1 cellular context compared by ENCODE assay signal in the genomic region with DNA sequence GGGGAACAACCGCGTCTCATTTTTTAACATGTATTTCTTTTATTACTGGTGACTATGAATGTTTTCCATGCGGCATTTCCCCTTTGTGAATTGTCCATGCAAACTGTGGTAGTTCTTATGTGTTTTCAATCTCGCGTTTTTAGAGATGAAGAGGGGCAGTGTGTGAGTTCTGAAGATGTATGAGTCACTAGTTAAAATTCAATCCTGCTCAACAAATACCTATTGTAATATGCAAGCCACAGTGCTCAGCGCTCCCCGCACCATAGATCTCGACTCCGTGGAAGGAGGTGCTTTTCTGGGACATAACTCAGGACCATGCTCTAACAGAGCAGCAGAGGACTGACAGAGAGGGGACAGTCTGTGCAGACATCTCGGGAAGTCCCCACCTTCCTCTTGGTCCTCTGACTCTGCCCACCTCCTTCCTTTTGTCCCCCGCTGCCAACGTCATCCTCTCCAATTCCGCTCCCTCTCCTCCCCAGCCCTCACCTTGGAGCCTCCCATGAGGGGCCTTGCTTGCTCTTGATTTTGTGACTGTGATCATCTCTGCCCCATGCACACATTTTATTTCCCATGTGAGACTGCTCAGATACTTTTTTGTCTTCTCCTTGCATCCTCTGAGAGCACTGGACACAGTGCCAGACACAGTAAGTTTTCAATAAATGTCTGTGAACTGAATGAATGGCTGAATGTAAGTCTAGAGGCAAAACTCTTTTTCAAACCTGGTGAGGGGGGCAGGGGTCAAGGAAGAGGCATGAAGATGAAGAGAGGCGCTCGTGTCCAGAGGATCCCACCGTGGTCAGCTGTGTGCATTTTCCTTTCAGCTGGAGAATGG.
TF ChIP-seq lines count a peak whose summit lies in the region.

No MANE protein-coding gene starts in this region.

TF ChIP-seq in HepG2, 621 proteins besides CTCF, POLR2A, EP300 and RAD21 (continued from another document and continues in another):
- TF ChIP-seq, protein P1, sequence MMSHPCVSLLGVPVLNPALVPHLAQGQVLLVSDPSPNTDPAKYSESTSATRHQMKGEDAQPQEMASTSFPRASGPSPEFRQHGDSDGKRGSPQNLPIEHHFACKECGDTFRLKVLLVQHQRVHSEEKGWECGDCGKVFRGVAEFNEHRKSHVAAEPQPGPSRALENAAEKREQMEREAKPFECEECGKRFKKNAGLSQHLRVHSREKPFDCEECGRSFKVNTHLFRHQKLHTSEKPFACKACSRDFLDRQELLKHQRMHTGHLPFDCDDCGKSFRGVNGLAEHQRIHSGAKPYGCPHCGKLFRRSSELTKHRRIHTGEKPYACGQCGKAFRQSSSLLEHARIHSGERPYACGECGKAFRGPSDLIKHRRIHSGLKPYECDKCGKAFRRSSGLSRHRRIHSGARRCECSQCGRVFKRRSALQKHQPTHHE (CRISPR knock-in tag; IDR thresholded peaks at IDR 0.05; ENCODE audit: borderline replicate concordance), result 0 out of 2 replicates have a peak, but pooled peaks have one; percentile 36
- peak; percentile 24; the same call in 1 of the 2 replicates for TF ChIP-seq HDAC2 (CRISPR knock-in tag; IDR thresholded peaks at IDR 0.05)
- TF ChIP-seq TBX2 (CRISPR knock-in tag; IDR thresholded peaks at IDR 0.05; ENCODE audit: borderline replicate concordance), result peak; percentile 69
- 0 out of 2 replicates have a peak, but pooled peaks have one; percentile 8 for TF ChIP-seq SSRP1 (CRISPR knock-in tag; IDR thresholded peaks at IDR 0.05)
- peak; percentile 62; the same call in 1 of the 2 replicates for TF ChIP-seq ATF2 (CRISPR knock-in tag; IDR thresholded peaks at IDR 0.05)
- 0 out of 2 replicates have a peak, but pooled peaks have one; percentile 25 for TF ChIP-seq KLF6 (CRISPR knock-in tag; IDR thresholded peaks at IDR 0.05)
- 0 out of 2 replicates have a peak, but pooled peaks have one; percentile 29 for TF ChIP-seq ZKSCAN5 (CRISPR knock-in tag; IDR thresholded peaks at IDR 0.05)
- peak; percentile 61; the same call in 1 of the 2 replicates for TF ChIP-seq NAIF1 (CRISPR knock-in tag; IDR thresholded peaks at IDR 0.05; ENCODE audit: borderline replicate concordance)
- TF ChIP-seq ZNF788 (CRISPR knock-in tag; IDR thresholded peaks at IDR 0.05; ENCODE audit: borderline replicate concordance), result peak; percentile 61; the same call in 1 of the 2 replicates
- peak; percentile 52; the same call in 1 of the 2 replicates for TF ChIP-seq GFI1 (CRISPR knock-in tag; IDR thresholded peaks at IDR 0.05; ENCODE audit: borderline replicate concordance)
- peak; percentile 43; the same call in 1 of the 2 replicates for TF ChIP-seq KDM2A (CRISPR knock-in tag; IDR thresholded peaks at IDR 0.05; ENCODE audit: borderline replicate concordance, low read depth)
- TF ChIP-seq, protein P2, sequence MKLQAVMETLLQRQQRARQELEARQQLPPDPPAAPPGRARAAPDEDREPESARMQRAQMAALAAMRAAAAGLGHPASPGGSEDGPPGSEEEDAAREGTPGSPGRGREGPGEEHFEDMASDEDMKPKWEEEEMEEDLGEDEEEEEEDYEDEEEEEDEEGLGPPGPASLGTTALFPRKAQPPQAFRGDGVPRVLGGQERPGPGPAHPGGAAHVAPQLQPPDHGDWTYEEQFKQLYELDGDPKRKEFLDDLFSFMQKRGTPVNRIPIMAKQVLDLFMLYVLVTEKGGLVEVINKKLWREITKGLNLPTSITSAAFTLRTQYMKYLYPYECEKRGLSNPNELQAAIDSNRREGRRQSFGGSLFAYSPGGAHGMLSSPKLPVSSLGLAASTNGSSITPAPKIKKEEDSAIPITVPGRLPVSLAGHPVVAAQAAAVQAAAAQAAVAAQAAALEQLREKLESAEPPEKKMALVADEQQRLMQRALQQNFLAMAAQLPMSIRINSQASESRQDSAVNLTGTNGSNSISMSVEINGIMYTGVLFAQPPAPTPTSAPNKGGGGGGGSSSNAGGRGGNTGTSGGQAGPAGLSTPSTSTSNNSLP (IDR thresholded peaks at IDR 0.05; ENCODE audit: low read depth, low read length), result peak; percentile 38; the same call in 1 of the 2 replicates
- TF ChIP-seq BHLHE40 (IDR thresholded peaks at IDR 0.05; ENCODE audit: low read length), result no peak
- TF ChIP-seq ZNF451 (CRISPR knock-in tag; IDR thresholded peaks at IDR 0.05), result no peak
- no peak for TF ChIP-seq CEBPZ (IDR thresholded peaks at IDR 0.05; ENCODE audit: low read length)
- TF ChIP-seq ZNF343 (CRISPR knock-in tag; IDR thresholded peaks at IDR 0.05), result 0 out of 2 replicates have a peak, but pooled peaks have one; percentile 17
- no peak for TF ChIP-seq FOXP1 (IDR thresholded peaks at IDR 0.05)
- TF ChIP-seq FOXP1 (CRISPR knock-in tag; IDR thresholded peaks at IDR 0.05), result peak; percentile 24; the same call in 1 of the 2 replicates
- no peak for TF ChIP-seq KDM4B (CRISPR knock-in tag; IDR thresholded peaks at IDR 0.05)
- TF ChIP-seq TBX3 (IDR thresholded peaks at IDR 0.05; ENCODE audit: borderline replicate concordance), result no peak
- TF ChIP-seq, protein P3, sequence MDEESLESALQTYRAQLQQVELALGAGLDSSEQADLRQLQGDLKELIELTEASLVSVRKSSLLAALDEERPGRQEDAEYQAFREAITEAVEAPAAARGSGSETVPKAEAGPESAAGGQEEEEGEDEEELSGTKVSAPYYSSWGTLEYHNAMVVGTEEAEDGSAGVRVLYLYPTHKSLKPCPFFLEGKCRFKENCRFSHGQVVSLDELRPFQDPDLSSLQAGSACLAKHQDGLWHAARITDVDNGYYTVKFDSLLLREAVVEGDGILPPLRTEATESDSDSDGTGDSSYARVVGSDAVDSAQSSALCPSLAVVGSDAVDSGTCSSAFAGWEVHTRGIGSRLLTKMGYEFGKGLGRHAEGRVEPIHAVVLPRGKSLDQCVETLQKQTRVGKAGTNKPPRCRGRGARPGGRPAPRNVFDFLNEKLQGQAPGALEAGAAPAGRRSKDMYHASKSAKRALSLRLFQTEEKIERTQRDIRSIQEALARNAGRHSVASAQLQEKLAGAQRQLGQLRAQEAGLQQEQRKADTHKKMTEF (CRISPR knock-in tag; IDR thresholded peaks at IDR 0.05), result peak; percentile 51
- TF ChIP-seq ZNF75D (CRISPR knock-in tag; IDR thresholded peaks at IDR 0.05; ENCODE audit: borderline replicate concordance), result no peak
- TF ChIP-seq ZNF354B (CRISPR knock-in tag; IDR thresholded peaks at IDR 0.05), result no peak
- peak; percentile 39; the same call in 1 of the 2 replicates for TF ChIP-seq ELF3 (CRISPR knock-in tag; IDR thresholded peaks at IDR 0.05)
- TF ChIP-seq, protein P4, sequence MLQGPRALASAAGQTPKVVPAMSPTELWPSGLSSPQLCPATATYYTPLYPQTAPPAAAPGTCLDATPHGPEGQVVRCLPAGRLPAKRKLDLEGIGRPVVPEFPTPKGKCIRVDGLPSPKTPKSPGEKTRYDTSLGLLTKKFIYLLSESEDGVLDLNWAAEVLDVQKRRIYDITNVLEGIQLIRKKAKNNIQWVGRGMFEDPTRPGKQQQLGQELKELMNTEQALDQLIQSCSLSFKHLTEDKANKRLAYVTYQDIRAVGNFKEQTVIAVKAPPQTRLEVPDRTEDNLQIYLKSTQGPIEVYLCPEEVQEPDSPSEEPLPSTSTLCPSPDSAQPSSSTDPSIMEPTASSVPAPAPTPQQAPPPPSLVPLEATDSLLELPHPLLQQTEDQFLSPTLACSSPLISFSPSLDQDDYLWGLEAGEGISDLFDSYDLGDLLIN (CRISPR knock-in tag; IDR thresholded peaks at IDR 0.05; ENCODE audit: borderline replicate concordance), result no peak
- TF ChIP-seq HNRNPK (IDR thresholded peaks at IDR 0.05; ENCODE audit: low read depth, low read length, poor library complexity, severe bottlenecking), result no peak
- TF ChIP-seq IRF2 (CRISPR knock-in tag; IDR thresholded peaks at IDR 0.05), result peak; percentile 71
- no peak for TF ChIP-seq SOX6 (IDR thresholded peaks at IDR 0.05)
- TF ChIP-seq SOX6 (CRISPR knock-in tag; IDR thresholded peaks at IDR 0.05), result peak; percentile 96
- TF ChIP-seq TFDP1 (CRISPR knock-in tag; IDR thresholded peaks at IDR 0.05; ENCODE audit: borderline replicate concordance), result peak; percentile 33; the same call in 1 of the 2 replicates
- TF ChIP-seq ZNF879 (CRISPR knock-in tag; IDR thresholded peaks at IDR 0.05), result no peak
- TF ChIP-seq POLR2AphosphoS5 (IDR thresholded peaks at IDR 0.05; ENCODE audit: low read depth, low read length), result peak; percentile 83
- TF ChIP-seq, protein P5, sequence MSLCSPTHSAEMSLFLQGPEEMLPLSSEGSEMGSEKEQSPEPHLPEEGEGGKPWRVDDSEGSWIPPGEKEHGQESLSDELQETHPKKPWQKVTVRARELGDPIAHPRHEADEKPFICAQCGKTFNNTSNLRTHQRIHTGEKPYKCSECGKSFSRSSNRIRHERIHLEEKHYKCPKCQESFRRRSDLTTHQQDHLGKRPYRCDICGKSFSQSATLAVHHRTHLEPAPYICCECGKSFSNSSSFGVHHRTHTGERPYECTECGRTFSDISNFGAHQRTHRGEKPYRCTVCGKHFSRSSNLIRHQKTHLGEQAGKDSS (CRISPR knock-in tag; IDR thresholded peaks at IDR 0.05; ENCODE audit: borderline replicate concordance, low read depth), result peak; percentile 46; the same call in 1 of the 2 replicates
- TF ChIP-seq ERF (CRISPR knock-in tag; IDR thresholded peaks at IDR 0.05), result peak; percentile 61; the same call in 1 of the 2 replicates
- TF ChIP-seq MYNN (CRISPR knock-in tag; IDR thresholded peaks at IDR 0.05; ENCODE audit: low read depth), result no peak
- TF ChIP-seq ZNF530 (CRISPR knock-in tag; IDR thresholded peaks at IDR 0.05; ENCODE audit: low read depth), result no peak
- no peak for TF ChIP-seq BORCS8-MEF2B (CRISPR knock-in tag; IDR thresholded peaks at IDR 0.05)
- 0 out of 2 replicates have a peak, but pooled peaks have one; percentile 28 for TF ChIP-seq SPEN (CRISPR knock-in tag; IDR thresholded peaks at IDR 0.05; ENCODE audit: low read depth)
- 0 out of 2 replicates have a peak, but pooled peaks have one; percentile 55 for TF ChIP-seq DNMT1 (CRISPR knock-in tag; IDR thresholded peaks at IDR 0.05)
- TF ChIP-seq, protein P6, sequence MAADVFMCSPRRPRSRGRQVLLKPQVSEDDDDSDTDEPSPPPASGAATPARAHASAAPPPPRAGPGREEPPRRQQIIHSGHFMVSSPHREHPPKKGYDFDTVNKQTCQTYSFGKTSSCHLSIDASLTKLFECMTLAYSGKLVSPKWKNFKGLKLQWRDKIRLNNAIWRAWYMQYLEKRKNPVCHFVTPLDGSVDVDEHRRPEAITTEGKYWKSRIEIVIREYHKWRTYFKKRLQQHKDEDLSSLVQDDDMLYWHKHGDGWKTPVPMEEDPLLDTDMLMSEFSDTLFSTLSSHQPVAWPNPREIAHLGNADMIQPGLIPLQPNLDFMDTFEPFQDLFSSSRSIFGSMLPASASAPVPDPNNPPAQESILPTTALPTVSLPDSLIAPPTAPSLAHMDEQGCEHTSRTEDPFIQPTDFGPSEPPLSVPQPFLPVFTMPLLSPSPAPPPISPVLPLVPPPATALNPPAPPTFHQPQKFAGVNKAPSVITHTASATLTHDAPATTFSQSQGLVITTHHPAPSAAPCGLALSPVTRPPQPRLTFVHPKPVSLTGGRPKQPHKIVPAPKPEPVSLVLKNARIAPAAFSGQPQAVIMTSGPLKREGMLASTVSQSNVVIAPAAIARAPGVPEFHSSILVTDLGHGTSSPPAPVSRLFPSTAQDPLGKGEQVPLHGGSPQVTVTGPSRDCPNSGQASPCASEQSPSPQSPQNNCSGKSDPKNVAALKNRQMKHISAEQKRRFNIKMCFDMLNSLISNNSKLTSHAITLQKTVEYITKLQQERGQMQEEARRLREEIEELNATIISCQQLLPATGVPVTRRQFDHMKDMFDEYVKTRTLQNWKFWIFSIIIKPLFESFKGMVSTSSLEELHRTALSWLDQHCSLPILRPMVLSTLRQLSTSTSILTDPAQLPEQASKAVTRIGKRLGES (CRISPR knock-in tag; IDR thresholded peaks at IDR 0.05; ENCODE audit: borderline replicate concordance), result no peak
- peak; percentile 57; the same call in 1 of the 2 replicates for TF ChIP-seq KDM5B (CRISPR knock-in tag; IDR thresholded peaks at IDR 0.05; ENCODE audit: borderline replicate concordance)
- no peak for TF ChIP-seq ZNF841 (CRISPR knock-in tag; IDR thresholded peaks at IDR 0.05; ENCODE audit: borderline replicate concordance)
